In the genomic region with DNA sequence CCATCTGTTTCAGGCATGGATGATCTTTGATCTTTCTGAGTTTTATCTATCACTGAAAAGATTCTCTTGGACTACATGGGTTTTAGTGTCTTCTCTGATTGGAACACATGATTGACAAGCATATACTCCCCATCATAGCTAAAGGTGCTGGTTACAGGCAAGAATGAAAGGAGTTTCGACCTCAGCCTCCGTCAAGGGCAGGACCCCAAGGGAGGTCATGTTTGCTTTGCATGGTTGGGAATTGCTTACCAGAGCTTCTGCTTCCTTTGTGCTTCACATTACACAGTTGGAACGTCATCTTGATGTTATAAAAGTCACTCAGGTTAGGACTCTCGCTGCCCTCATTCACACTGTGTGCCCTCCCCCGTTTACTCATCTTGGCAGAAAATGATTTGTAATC, we compare ENCODE assay signal across 24 cellular contexts.
"Had no signal": no experiment of that assay in that cellular context is flagged by ENCODE, and none has a peak within 500 bp of the region (broad histone marks: within the 10 kb centered on the region; RNA-seq: fewer than 3 reads in every experiment).

No MANE protein-coding gene starts in this region.

- ATAC-seq: activated CD8-positive, alpha-beta T cell treated with anti-CD3 and anti-CD28 coated beads for 36 hours; activated T-cell treated with anti-CD3 and anti-CD28 coated beads, Interleukin-2, amount 50 U/mL, for 72 hours; T-cell had no signal

- H3K4me3 Mint-ChIP-seq: activated CD8-positive, alpha-beta T cell treated with anti-CD3 and anti-CD28 coated beads for 36 hours; activated naive CD4-positive, alpha-beta T cell treated with anti-CD3 and anti-CD28 coated beads, Interleukin-2, amount 10 ng/mL, durations not matched to agents 7 days and 5 days; activated naive CD8-positive, alpha-beta T cell treated with anti-CD3 and anti-CD28 coated beads for 36 hours; activated T-cell treated with anti-CD3 and anti-CD28 coated beads, Interleukin-2, amount 50 U/mL, for 72 hours; T-cell had no signal

- H3K36me3 Mint-ChIP-seq: activated naive CD4-positive, alpha-beta T cell treated with anti-CD3 and anti-CD28 coated beads, Interleukin-2, amount 10 ng/mL, durations not matched to agents 7 days and 5 days; activated naive CD8-positive, alpha-beta T cell treated with anti-CD3 and anti-CD28 coated beads for 36 hours; T-cell had no signal

- H3K27ac ChIP-seq: adrenal gland, KMS-11 had no signal

- H3K4me3 ChIP-seq: adrenal gland had no signal

- H3K9ac ChIP-seq: KMS-11 had no signal

- DNase-seq: activated CD4-positive, CD25-positive, alpha-beta regulatory T cell; activated CD8-positive, alpha-beta memory T cell treated with anti-CD3 and anti-CD28 coated beads, Interleukin-2, amount 50 U/mL, for 4 hours; activated CD8-positive, alpha-beta T cell treated with anti-CD3 and anti-CD28 coated beads for 36 hours; activated gamma-delta T cell treated with Interleukin-2 at 50 U/mL for 16 hours; activated naive CD4-positive, alpha-beta T cell treated with anti-CD3 and anti-CD28 coated beads, Interleukin-2, amount 10 ng/mL, durations not matched to agents 7 days and 5 days; activated naive CD8-positive, alpha-beta T cell treated with anti-CD3 and anti-CD28 coated beads for 36 hours; activated T-cell treated with anti-CD3 and anti-CD28 coated beads, Interleukin-2, amount 50 U/mL, for 72 hours; adrenal gland; anterior cingulate cortex; cerebellar nuclear complex; NCI-H1092; NCI-H1417; NCI-H1694 treated with DMSO at 0.1 percent for 48 hours; NCI-H2029 treated with DMSO at 0.1 percent for 48 hours; NCI-H226; NCI-H526; NCI-H774; SIG-M5; T-cell; T-helper 2 cell; T1000 had no signal

- H3K9me3 ChIP-seq: adrenal gland had no signal

- H3K27ac Mint-ChIP-seq: activated CD8-positive, alpha-beta T cell treated with anti-CD3 and anti-CD28 coated beads for 36 hours; activated naive CD4-positive, alpha-beta T cell treated with anti-CD3 and anti-CD28 coated beads, Interleukin-2, amount 10 ng/mL, durations not matched to agents 7 days and 5 days; activated naive CD8-positive, alpha-beta T cell treated with anti-CD3 and anti-CD28 coated beads for 36 hours; activated T-cell treated with anti-CD3 and anti-CD28 coated beads, Interleukin-2, amount 50 U/mL, for 72 hours; activated T-helper 2 cell treated with anti-CD3 and anti-CD28 coated beads, Interferon-gamma antibody, Interleukin-2, Interleukin-4, amounts not matched to agents 10 μg/mL and 5 μg/mL and 100 μg/mL, durations not matched to agents 14 hours and 24 hours and 36 hours; T-cell had no signal

- H3K36me3 ChIP-seq: adrenal gland had no signal

- H3K4me2 ChIP-seq: KMS-11 had no signal

- H3K4me1 ChIP-seq: adrenal gland had no signal

- H3K27me3 ChIP-seq: adrenal gland had no signal

- H3K4me1 Mint-ChIP-seq: activated naive CD4-positive, alpha-beta T cell treated with anti-CD3 and anti-CD28 coated beads, Interleukin-2, amount 10 ng/mL, durations not matched to agents 7 days and 5 days; activated naive CD8-positive, alpha-beta T cell treated with anti-CD3 and anti-CD28 coated beads for 36 hours; T-cell had no signal

- FAIRE-seq: TTC549 had no signal

- H3K27me3 Mint-ChIP-seq: activated CD8-positive, alpha-beta T cell treated with anti-CD3 and anti-CD28 coated beads for 36 hours; activated naive CD4-positive, alpha-beta T cell treated with anti-CD3 and anti-CD28 coated beads, Interleukin-2, amount 10 ng/mL, durations not matched to agents 7 days and 5 days; activated naive CD8-positive, alpha-beta T cell treated with anti-CD3 and anti-CD28 coated beads for 36 hours; T-cell had no signal
